In genomic region chr14:99749142-99749541, GRCh38 we compare ENCODE assay signal across 1 cellular context.
TF ChIP-seq lines count a peak whose summit lies in the region.

No MANE protein-coding gene starts in this region.

TF ChIP-seq in SK-N-SH, 30 proteins besides CTCF, POLR2A, EP300 and RAD21 (continued from another document):
- TF ChIP-seq, protein P1, sequence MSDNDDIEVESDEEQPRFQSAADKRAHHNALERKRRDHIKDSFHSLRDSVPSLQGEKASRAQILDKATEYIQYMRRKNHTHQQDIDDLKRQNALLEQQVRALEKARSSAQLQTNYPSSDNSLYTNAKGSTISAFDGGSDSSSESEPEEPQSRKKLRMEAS (IDR thresholded peaks at IDR 0.05; ENCODE audit: low read depth), result no peak
- TF ChIP-seq TCF12 (IDR thresholded peaks at IDR 0.05) (no peak), YY1 (IDR thresholded peaks at IDR 0.05; ENCODE audit: low read depth) (no peak), GABPA (IDR thresholded peaks at IDR 0.05; ENCODE audit: low read depth) (no peak)
TF ChIP-seq in SK-N-SH: peak in this region for 0.
